Comparison of ENCODE assay signal across 12 cellular contexts in genomic region chrX:150704030-150704613, GRCh38. TPM values are rescaled to one million over a fixed set of nuclear protein-coding genes. Genes with fewer than 3 reads are reported as not detected.
DNase-seq lines count a peak whose midpoint lies in the region; ATAC-seq, FAIRE-seq and TF ChIP-seq lines count a peak whose summit lies in the region.
"Had no signal": no experiment of that assay in that cellular context is flagged by ENCODE, and none has a peak within 500 bp of the region (broad histone marks: within the 10 kb centered on the region; RNA-seq: fewer than 3 reads in every experiment).

No MANE protein-coding gene starts in this region.

- H3K9me3 ChIP-seq in upper lobe of right lung, result no peaks in the 10 kb centered on the region
- H3K9me3 ChIP-seq: A549 had no signal

- H3K27ac ChIP-seq in upper lobe of right lung, result no peak overlapping the region
- H3K27ac ChIP-seq: A549 had no signal

- peak overlapping the region; percentile 21 for H3K4me3 Mint-ChIP-seq in activated CD4-positive, alpha-beta T cell treated with anti-CD3 and anti-CD28 coated beads for 36 hours
- no peak overlapping the region for H3K4me3 Mint-ChIP-seq in activated B cell treated with CpG ODN at 0.5 μM for 24 hours
- no peak overlapping the region for H3K4me3 Mint-ChIP-seq in dendritic cell treated with granulocyte-macrophage colony-stimulating factor and Interleukin-4, amounts not matched to agents 40 ng/mL and 50 ng/mL, for 4 days

- no peak for TF ChIP-seq POLR2A in GM12891 (IDR thresholded peaks at IDR 0.05; ENCODE audit: low read depth, low read length)

- TF ChIP-seq CTCF in activated B cell treated with CpG ODN at 0.5 μM for 24 hours (IDR thresholded peaks at IDR 0.05), result no peak
- no peak for TF ChIP-seq CTCF in retinal pigment epithelial cell (conservative IDR thresholded peaks at IDR 0.05; ENCODE audit: low read depth, low read length)
- TF ChIP-seq CTCF in upper lobe of right lung (IDR thresholded peaks at IDR 0.05), result no peak

- peak overlapping the region; percentile 88 for H3K27ac Mint-ChIP-seq in activated CD4-positive, alpha-beta T cell treated with anti-CD3 and anti-CD28 coated beads for 36 hours
- peak overlapping the region; percentile 35 for H3K27ac Mint-ChIP-seq in activated B cell treated with CpG ODN at 0.5 μM for 24 hours
- peak overlapping the region; percentile 70 for H3K27ac Mint-ChIP-seq in dendritic cell treated with granulocyte-macrophage colony-stimulating factor and Interleukin-4, amounts not matched to agents 40 ng/mL and 50 ng/mL, for 4 days

- ATAC-seq in activated CD4-positive, alpha-beta T cell treated with anti-CD3 and anti-CD28 coated beads for 36 hours, result peak; percentile 91
- ATAC-seq in activated B cell treated with CpG ODN at 0.5 μM for 24 hours (ENCODE audit: low read depth) (no peak), upper lobe of right lung (no peak), GM19351 (IDR thresholded peaks at IDR 0.05; ENCODE audit: unreplicated experiment) (no peak)
- ATAC-seq: A549, HepG2 had no signal

- no peaks in the 10 kb centered on the region for H3K4me1 ChIP-seq in upper lobe of right lung
- H3K4me1 ChIP-seq: A549 had no signal

- POLR2A ChIA-PET in activated CD4-positive, alpha-beta T cell treated with anti-CD3 and anti-CD28 coated beads for 36 hours (lab: Charles Lee), result interaction anchor here (0.7 to 1.6 kb wide), 3 partner anchors 9 to 1121 kb away, joined by 3 to 5 read pairs (median 3); no protein-coding TSS in a partner anchor
- POLR2A ChIA-PET in activated B cell treated with CpG ODN at 0.5 μM for 24 hours (lab: Charles Lee), result interaction anchor here (2.8 kb wide), 1 partner anchor 11 kb away, joined by 30 read pairs; the partner anchor contains the start of gene MTMR1

- H3K4me3 ChIP-seq in retinal pigment epithelial cell (ENCODE audit: low read length), result no peak overlapping the region
- no peak overlapping the region for H3K4me3 ChIP-seq in upper lobe of right lung
- H3K4me3 ChIP-seq: A549 had no signal

- H3K36me3 ChIP-seq in upper lobe of right lung, result no peaks in the 10 kb centered on the region

- intact Hi-C loops in activated CD4-positive, alpha-beta T cell treated with anti-CD3 and anti-CD28 coated beads for 36 hours (cut with DNase I, micrococcal nuclease), result loop anchor here (1.0 kb wide), 2 partner anchors 10 to 27 kb away; no protein-coding TSS in a partner anchor
- intact Hi-C loops in activated B cell treated with CpG ODN at 0.5 μM for 24 hours (cut with micrococcal nuclease) (no loop called here), upper lobe of right lung (cut with DNase I) (no loop called here)
- intact Hi-C loops in dendritic cell treated with granulocyte-macrophage colony-stimulating factor and Interleukin-4, amounts not matched to agents 40 ng/mL and 50 ng/mL, for 4 days (cut with micrococcal nuclease), result no loop called here

- peaks cover 49% of the 10 kb centered on the region for H3K4me1 Mint-ChIP-seq in activated CD4-positive, alpha-beta T cell treated with anti-CD3 and anti-CD28 coated beads for 36 hours
- H3K4me1 Mint-ChIP-seq in activated B cell treated with CpG ODN at 0.5 μM for 24 hours, result peaks cover 36% of the 10 kb centered on the region
- H3K4me1 Mint-ChIP-seq in dendritic cell treated with granulocyte-macrophage colony-stimulating factor and Interleukin-4, amounts not matched to agents 40 ng/mL and 50 ng/mL, for 4 days (ENCODE audit: low read depth), result peaks cover 24% of the 10 kb centered on the region

- FAIRE-seq in GM12891 (lab: Jason Lieb, UNC), result no peak
- FAIRE-seq: HepG2 had no signal

- H3K36me3 Mint-ChIP-seq in activated CD4-positive, alpha-beta T cell treated with anti-CD3 and anti-CD28 coated beads for 36 hours (ENCODE audit: low read depth), result peaks cover 34% of the 10 kb centered on the region
- peaks cover 52% of the 10 kb centered on the region for H3K36me3 Mint-ChIP-seq in activated B cell treated with CpG ODN at 0.5 μM for 24 hours (ENCODE audit: low read depth)
- peaks cover 12% of the 10 kb centered on the region for H3K36me3 Mint-ChIP-seq in dendritic cell treated with granulocyte-macrophage colony-stimulating factor and Interleukin-4, amounts not matched to agents 40 ng/mL and 50 ng/mL, for 4 days (ENCODE audit: low read depth)

- peak; percentile 52 for DNase-seq in activated CD4-positive, alpha-beta T cell treated with anti-CD3 and anti-CD28 coated beads for 36 hours
- no peak for DNase-seq in activated CD4-positive, alpha-beta T cell treated with anti-CD3 and anti-CD28 coated beads for 4 hours
- DNase-seq in activated B cell treated with CpG ODN at 0.5 μM for 24 hours (no peak), retinal pigment epithelial cell (ENCODE audit: low read depth) (peak; percentile 22), GM12891 (ENCODE audit: insufficient read length, low spot score) (no peak), upper lobe of right lung (no peak)
- DNase-seq: activated effector memory CD4-positive, alpha-beta T cell treated with Interleukin-2 at 50 U/mL for 16 hours; NCI-H1694 treated with DMSO at 0.1 percent for 48 hours had no signal

- CTCF ChIA-PET in activated CD4-positive, alpha-beta T cell treated with anti-CD3 and anti-CD28 coated beads for 36 hours (lab: Charles Lee), result interaction anchor here (0.6 to 3.7 kb wide), 5 partner anchors 10 to 243 kb away, joined by 3 to 26 read pairs (median 4); partner anchors contain the start of gene MTMR1
- CTCF ChIA-PET in activated B cell treated with CpG ODN at 0.5 μM for 24 hours (lab: Charles Lee), result no interaction called here

- H3K9me3 Mint-ChIP-seq in activated CD4-positive, alpha-beta T cell treated with anti-CD3 and anti-CD28 coated beads for 36 hours (ENCODE audit: low read depth), result peaks cover 2% of the 10 kb centered on the region
- H3K9me3 Mint-ChIP-seq in activated B cell treated with CpG ODN at 0.5 μM for 24 hours, result no peaks in the 10 kb centered on the region
- no peaks in the 10 kb centered on the region for H3K9me3 Mint-ChIP-seq in dendritic cell treated with granulocyte-macrophage colony-stimulating factor and Interleukin-4, amounts not matched to agents 40 ng/mL and 50 ng/mL, for 4 days

- no peaks in the 10 kb centered on the region for H3K27me3 Mint-ChIP-seq in activated CD4-positive, alpha-beta T cell treated with anti-CD3 and anti-CD28 coated beads for 36 hours
- H3K27me3 Mint-ChIP-seq in activated B cell treated with CpG ODN at 0.5 μM for 24 hours, result no peaks in the 10 kb centered on the region
- no peaks in the 10 kb centered on the region for H3K27me3 Mint-ChIP-seq in dendritic cell treated with granulocyte-macrophage colony-stimulating factor and Interleukin-4, amounts not matched to agents 40 ng/mL and 50 ng/mL, for 4 days

- no peaks in the 10 kb centered on the region for H3K27me3 ChIP-seq in upper lobe of right lung

TF ChIP-seq in GM12891, 5 proteins besides CTCF, POLR2A, EP300 and RAD21:
- no peak for TF ChIP-seq POU2F2 (IDR thresholded peaks at IDR 0.05; ENCODE audit: low read depth, low read length)
- no peak for TF ChIP-seq TAF1 (IDR thresholded peaks at IDR 0.05; ENCODE audit: low read depth, low read length)
- no peak for TF ChIP-seq SPI1 (IDR thresholded peaks at IDR 0.05; ENCODE audit: low read depth, low read length)
- TF ChIP-seq POLR2AphosphoS5 (IDR thresholded peaks at IDR 0.05; ENCODE audit: low read depth, low read length), result no peak
TF ChIP-seq in GM12891: peak in this region for 0.

RNA-seq across cellular contexts. Expression of gene MTMR1, which starts 10.9 kb away (rescaled TPM):
- 10 to 100 TPM; 41.9 to 42.0 TPM for total RNA-seq in activated CD4-positive, alpha-beta T cell treated with anti-CD3 and anti-CD28 coated beads for 36 hours
- 51.5 and 52.6 TPM in 2 replicates for total RNA-seq in activated B cell treated with CpG ODN at 0.5 μM for 24 hours
- 16.2 TPM for polyA plus RNA-seq in GM12891 (2012; ENCODE audit: low read depth, missing spikeins)
- total RNA-seq in upper lobe of right lung, result 27.3 TPM

Comparison
In these comparisons a context has a peak if more than half of its experiments do, and no peak if none do; other contexts are left out.
1. DNase-seq: peak in activated CD4-positive, alpha-beta T cell treated with anti-CD3 and anti-CD28 coated beads for 36 hours (single experiment) and retinal pigment epithelial cell (single experiment); none in activated CD4-positive, alpha-beta T cell treated with anti-CD3 and anti-CD28 coated beads for 4 hours (0 of 2), activated B cell treated with CpG ODN at 0.5 μM for 24 hours (single experiment), GM12891 (single experiment) and upper lobe of right lung (single experiment).
2. H3K27ac Mint-ChIP-seq: peak in every context shown above with its lines; median percentile 88 in activated CD4-positive, alpha-beta T cell treated with anti-CD3 and anti-CD28 coated beads for 36 hours; 70 in dendritic cell treated with granulocyte-macrophage colony-stimulating factor and Interleukin-4, amounts not matched to agents 40 ng/mL and 50 ng/mL, for 4 days; 35 in activated B cell treated with CpG ODN at 0.5 μM for 24 hours.
3. intact Hi-C loops: an anchor here in activated CD4-positive, alpha-beta T cell treated with anti-CD3 and anti-CD28 coated beads for 36 hours (1.0 kb wide); none called in activated B cell treated with CpG ODN at 0.5 μM for 24 hours, dendritic cell treated with granulocyte-macrophage colony-stimulating factor and Interleukin-4, amounts not matched to agents 40 ng/mL and 50 ng/mL, for 4 days and upper lobe of right lung.